ENCODE assay signal across 10 cellular contexts in the genomic region with DNA sequence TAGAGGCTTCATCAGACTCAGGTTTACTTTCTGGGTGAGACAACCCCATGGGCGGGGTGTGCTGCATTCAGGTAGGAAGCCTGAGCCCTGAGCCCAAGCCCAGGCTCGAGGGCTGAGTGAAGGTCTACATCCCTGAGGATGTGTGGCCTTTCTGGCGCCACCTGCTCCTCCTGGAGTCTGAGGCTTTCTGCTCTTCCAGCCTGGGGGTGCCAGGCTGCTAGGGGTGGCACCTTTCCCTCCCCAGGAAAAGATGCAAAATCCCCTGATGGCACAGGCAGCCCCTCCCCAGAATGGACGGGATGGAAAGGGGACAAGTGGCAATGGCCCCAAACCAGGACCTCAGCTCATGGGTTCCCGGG. TPM values are rescaled to one million over a fixed set of nuclear protein-coding genes. Genes with fewer than 3 reads are reported as not detected.
A peak's percentile ranks its signal among the peaks of the same experiment; 100 is the strongest.
DNase-seq lines count a peak whose midpoint lies in the region; ATAC-seq and TF ChIP-seq lines count a peak whose summit lies in the region.
"Had no signal": no experiment of that assay in that cellular context is flagged by ENCODE, and none has a peak within 500 bp of the region (broad histone marks: within the 10 kb centered on the region; RNA-seq: fewer than 3 reads in every experiment).

No MANE protein-coding gene starts in this region.

- H3K27ac ChIP-seq in SK-N-SH (ENCODE audit: low read depth in 2 of 2, low read length in 1 of 2) (no peak overlapping the region), iPS-20b (ENCODE audit: low read length) (no peak overlapping the region), stomach smooth muscle (ENCODE audit: low read length) (no peak overlapping the region)
- H3K27ac ChIP-seq: pancreas had no signal

- H3K4me3 Mint-ChIP-seq in activated naive CD4-positive, alpha-beta T cell treated with anti-CD3 and anti-CD28 coated beads, Interleukin-2, amount 10 ng/mL, durations not matched to agents 7 days and 5 days = no peak overlapping the region
- H3K4me3 Mint-ChIP-seq in activated naive CD4-positive, alpha-beta T cell treated with anti-CD3 and anti-CD28 coated beads for 36 hours = no peak overlapping the region

- H3F3A ChIP-seq in SK-N-SH (replicated peaks; ENCODE audit: insufficient read depth) = no peaks in the 10 kb centered on the region

- H3K27me3 ChIP-seq in SK-N-SH (ENCODE audit: insufficient read depth) (no peaks in the 10 kb centered on the region; the same call in 1 of the 2 replicates), iPS-20b (ENCODE audit: insufficient read depth, low read length) (peaks cover 3% of the 10 kb centered on the region; the same call in 1 of the 2 replicates), stomach smooth muscle (ENCODE audit: control insufficient read depth in 1 of 2, insufficient read depth in 2 of 2, low read length in 2 of 2) (peaks cover 0 to 4% of the 10 kb centered on the region in 2 donors)
- H3K27me3 ChIP-seq: pancreas had no signal

- CTCF ChIA-PET in activated naive CD4-positive, alpha-beta T cell treated with anti-CD3 and anti-CD28 coated beads, Interleukin-2, amount 10 ng/mL, durations not matched to agents 7 days and 5 days (lab: Charles Lee) = interaction anchor here (0.5 to 3.1 kb wide), 34 partner anchors 9 to 406 kb away, joined by 3 to 24 read pairs (median 5); a partner anchor contains a TSS
- CTCF ChIA-PET in SK-N-SH (lab: Yijun Ruan, JAX) = interaction anchor here (0.6 to 3.5 kb wide), 60 partner anchors 9 to 425 kb away, joined by 3 to 50 read pairs (median 5); a partner anchor contains a TSS
- CTCF ChIA-PET in activated naive CD4-positive, alpha-beta T cell treated with anti-CD3 and anti-CD28 coated beads for 36 hours (lab: Charles Lee) = interaction anchor here (0.6 to 2.6 kb wide), 33 partner anchors 9 to 413 kb away, joined by 3 to 14 read pairs (median 4); a partner anchor contains a TSS

- no peaks in the 10 kb centered on the region for H3K9me3 Mint-ChIP-seq in activated naive CD4-positive, alpha-beta T cell treated with anti-CD3 and anti-CD28 coated beads, Interleukin-2, amount 50 U/mL, for 72 hours
- H3K9me3 Mint-ChIP-seq in activated naive CD4-positive, alpha-beta T cell treated with anti-CD3 and anti-CD28 coated beads, Interleukin-2, amount 10 ng/mL, durations not matched to agents 7 days and 5 days = peaks cover 3% of the 10 kb centered on the region
- H3K9me3 Mint-ChIP-seq in activated naive CD4-positive, alpha-beta T cell treated with anti-CD3 and anti-CD28 coated beads for 36 hours = no peaks in the 10 kb centered on the region

- no peak for TF ChIP-seq CTCF in SK-N-SH (IDR thresholded peaks at IDR 0.05)

- intact Hi-C loops in activated naive CD4-positive, alpha-beta T cell treated with anti-CD3 and anti-CD28 coated beads for 36 hours (cut with micrococcal nuclease) = no loop called here

- H3K27ac Mint-ChIP-seq in activated naive CD4-positive, alpha-beta T cell treated with anti-CD3 and anti-CD28 coated beads, Interleukin-2, amount 50 U/mL, for 72 hours = peak overlapping the region; percentile 38 to 77
- no peak overlapping the region for H3K27ac Mint-ChIP-seq in activated naive CD4-positive, alpha-beta T cell treated with anti-CD3 and anti-CD28 coated beads, Interleukin-2, amount 10 ng/mL, durations not matched to agents 7 days and 5 days
- no peak overlapping the region for H3K27ac Mint-ChIP-seq in activated naive CD4-positive, alpha-beta T cell treated with anti-CD3 and anti-CD28 coated beads for 36 hours

- H3K36me3 ChIP-seq in SK-N-SH (replicated peaks in 1 of 2; ENCODE audit: control insufficient read depth in 1 of 2, insufficient read depth in 2 of 2, low read length in 1 of 2) = no peaks in the 10 kb centered on the region
- no peaks in the 10 kb centered on the region for H3K36me3 ChIP-seq in iPS-20b (ENCODE audit: insufficient read depth, low read depth, low read length)
- H3K36me3 ChIP-seq in stomach smooth muscle (ENCODE audit: control insufficient read depth in 2 of 2, insufficient read depth in 2 of 2, low read length in 2 of 2) = no peaks in the 10 kb centered on the region
- H3K36me3 ChIP-seq: pancreas had no signal

- H3K9me3 ChIP-seq in SK-N-SH = no peaks in the 10 kb centered on the region
- no peaks in the 10 kb centered on the region for H3K9me3 ChIP-seq in iPS-20b (ENCODE audit: insufficient read depth, low read depth, low read length)
- H3K9me3 ChIP-seq in stomach smooth muscle (ENCODE audit: control insufficient read depth in 2 of 2, low read length in 2 of 2) = no peaks in the 10 kb centered on the region
- H3K9me3 ChIP-seq: pancreas had no signal

- peaks cover 14% of the 10 kb centered on the region for H3K4me1 Mint-ChIP-seq in activated naive CD4-positive, alpha-beta T cell treated with anti-CD3 and anti-CD28 coated beads, Interleukin-2, amount 10 ng/mL, durations not matched to agents 7 days and 5 days
- peaks cover 7% of the 10 kb centered on the region for H3K4me1 Mint-ChIP-seq in activated naive CD4-positive, alpha-beta T cell treated with anti-CD3 and anti-CD28 coated beads for 36 hours (ENCODE audit: low read depth)

- H3K9ac ChIP-seq in SK-N-SH = no peak overlapping the region
- H3K9ac ChIP-seq in iPS-20b (ENCODE audit: low read depth, low read length) = peak overlapping the region; percentile 70; the same call in 1 of the 2 replicates
- H3K9ac ChIP-seq in stomach smooth muscle (ENCODE audit: low read length in 2 of 2) = peak overlapping the region in 1 of 2 donors; percentile 68

- H3K4me2 ChIP-seq in SK-N-SH = peak overlapping the region; percentile 87; the same call in 1 of the 2 replicates

- H3K36me3 Mint-ChIP-seq in activated naive CD4-positive, alpha-beta T cell treated with anti-CD3 and anti-CD28 coated beads, Interleukin-2, amount 50 U/mL, for 72 hours = no peaks in the 10 kb centered on the region
- no peaks in the 10 kb centered on the region for H3K36me3 Mint-ChIP-seq in activated naive CD4-positive, alpha-beta T cell treated with anti-CD3 and anti-CD28 coated beads, Interleukin-2, amount 10 ng/mL, durations not matched to agents 7 days and 5 days
- H3K36me3 Mint-ChIP-seq in activated naive CD4-positive, alpha-beta T cell treated with anti-CD3 and anti-CD28 coated beads for 36 hours (ENCODE audit: low read depth) = no peaks in the 10 kb centered on the region

- peak overlapping the region; percentile 40 to 67; a peak in 2 of 4 replicates for H3K4me3 ChIP-seq in SK-N-SH (ENCODE audit: low read depth in 2 of 2, low read length in 1 of 2)
- H3K4me3 ChIP-seq in iPS-20b (ENCODE audit: low read length) = peak overlapping the region; percentile 59; the same call in 1 of the 2 replicates
- H3K4me3 ChIP-seq in stomach smooth muscle (ENCODE audit: low read length in 2 of 2) = peak overlapping the region; percentile 64 to 69

- peaks cover 0 to 5% of the 10 kb centered on the region in 2 experiments; a peak in 1 of 4 replicates for H3K4me1 ChIP-seq in SK-N-SH (ENCODE audit: control insufficient read depth in 1 of 2, insufficient read depth in 2 of 2, low read depth in 1 of 2, low read length in 1 of 2)
- H3K4me1 ChIP-seq in iPS-20b (ENCODE audit: insufficient read depth, low read length) = no peaks in the 10 kb centered on the region
- H3K4me1 ChIP-seq in stomach smooth muscle (ENCODE audit: control insufficient read depth, insufficient read depth, low read length) = peaks cover 8% of the 10 kb centered on the region
- H3K4me1 ChIP-seq: pancreas had no signal

- H3K79me2 ChIP-seq in SK-N-SH (ENCODE audit: insufficient read depth) = no peaks in the 10 kb centered on the region

- POLR2A ChIA-PET in SK-N-SH (lab: Yijun Ruan, JAX) = no interaction called here

- no peak for TF ChIP-seq EP300 in SK-N-SH (IDR thresholded peaks at IDR 0.05; ENCODE audit: borderline replicate concordance in 1 of 2, low read depth in 1 of 2, low read length in 1 of 2)

- H3K27me3 Mint-ChIP-seq in activated naive CD4-positive, alpha-beta T cell treated with anti-CD3 and anti-CD28 coated beads, Interleukin-2, amount 10 ng/mL, durations not matched to agents 7 days and 5 days = peaks cover 24% of the 10 kb centered on the region
- no peaks in the 10 kb centered on the region for H3K27me3 Mint-ChIP-seq in activated naive CD4-positive, alpha-beta T cell treated with anti-CD3 and anti-CD28 coated beads for 36 hours (ENCODE audit: low read depth)

- H2AFZ ChIP-seq in SK-N-SH (ENCODE audit: low read depth) = peak overlapping the region; percentile 96; the same call in 1 of the 2 replicates

- no peak for DNase-seq in activated naive CD4-positive, alpha-beta T cell treated with anti-CD3 and anti-CD28 coated beads, Interleukin-2, amount 50 U/mL, for 72 hours (ENCODE audit: low spot score in 2 of 2)
- DNase-seq in activated naive CD4-positive, alpha-beta T cell treated with anti-CD3 and anti-CD28 coated beads, Interleukin-2, amount 10 ng/mL, durations not matched to agents 7 days and 5 days = no peak
- DNase-seq in SK-N-SH (no peak), A172 (ENCODE audit: low spot score) (no peak), NCI-H1092 (lab: John Stamatoyannopoulos, UW) (no peak)
- DNase-seq in activated naive CD4-positive, alpha-beta T cell treated with anti-CD3 and anti-CD28 coated beads for 36 hours = no peak
- DNase-seq: NCI-H1436 treated with DMSO at 0.1 percent for 48 hours had no signal

- 46% methylated on average over 3 of the region's 5 CpGs for WGBS in SK-N-SH (ENCODE audit: low lambda C conversion rate)

- ATAC-seq in activated naive CD4-positive, alpha-beta T cell treated with anti-CD3 and anti-CD28 coated beads, Interleukin-2, amount 50 U/mL, for 72 hours = no peak

- no peaks in the 10 kb centered on the region for H3K9me2 ChIP-seq in SK-N-SH

- TF ChIP-seq RAD21 in SK-N-SH (IDR thresholded peaks at IDR 0.05; ENCODE audit: low read length) = no peak

- H4K20me1 ChIP-seq in SK-N-SH (ENCODE audit: insufficient read depth) = no peaks in the 10 kb centered on the region

TF ChIP-seq in SK-N-SH, 30 proteins besides CTCF, POLR2A, EP300 and RAD21 (continues in another document):
- TF ChIP-seq, protein P1, sequence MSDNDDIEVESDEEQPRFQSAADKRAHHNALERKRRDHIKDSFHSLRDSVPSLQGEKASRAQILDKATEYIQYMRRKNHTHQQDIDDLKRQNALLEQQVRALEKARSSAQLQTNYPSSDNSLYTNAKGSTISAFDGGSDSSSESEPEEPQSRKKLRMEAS (IDR thresholded peaks at IDR 0.05; ENCODE audit: low read depth) = no peak

RNA-seq across cellular contexts. Expression of a gene that starts 44.4 kb away (rescaled TPM):
- 100 to 1,000 TPM; 138 to 160 TPM for total RNA-seq in activated naive CD4-positive, alpha-beta T cell treated with anti-CD3 and anti-CD28 coated beads, Interleukin-2, amount 50 U/mL, for 72 hours
- polyA plus RNA-seq in SK-N-SH (2012; rRNA removed) = 18.5 and 26.3 TPM in 2 replicates
- 17.5 and 22.0 TPM in 2 replicates for polyA plus RNA-seq in SK-N-SH (2012; cell fraction: cytosol; rRNA removed)
- 84.2 and 122 TPM in 2 replicates for polyA plus RNA-seq in SK-N-SH (2012; cell fraction: nucleus; rRNA removed)
- total RNA-seq in A172 (2014; rRNA removed; shearing (Covaris generic)) = 26.2 and 49.1 TPM in 2 replicates
- 100 to 1,000 TPM; 157 to 171 TPM for total RNA-seq in activated naive CD4-positive, alpha-beta T cell treated with anti-CD3 and anti-CD28 coated beads for 36 hours

RNA-seq across cellular contexts. Expression of a gene that starts 60.0 kb away (rescaled TPM):
- under 1 TPM; 0.14 to 0.37 TPM for total RNA-seq in activated naive CD4-positive, alpha-beta T cell treated with anti-CD3 and anti-CD28 coated beads, Interleukin-2, amount 50 U/mL, for 72 hours
- 8.6 and 8.8 TPM in 2 replicates for polyA plus RNA-seq in SK-N-SH (2012; rRNA removed)
- 4.0 and 6.4 TPM in 2 replicates for polyA plus RNA-seq in SK-N-SH (2012; cell fraction: cytosol; rRNA removed)
- 8.9 and 10.5 TPM in 2 replicates for polyA plus RNA-seq in SK-N-SH (2012; cell fraction: nucleus; rRNA removed)
- total RNA-seq in A172 (2014; rRNA removed; shearing (Covaris generic)) = 0.14 and 1.0 TPM in 2 replicates
- under 1 TPM; 0.25 to 0.26 TPM for total RNA-seq in activated naive CD4-positive, alpha-beta T cell treated with anti-CD3 and anti-CD28 coated beads for 36 hours

Comparison
In these comparisons a context has a peak if more than half of its experiments do, and no peak if none do; other contexts are left out.
1. H3K27ac Mint-ChIP-seq: peak in activated naive CD4-positive, alpha-beta T cell treated with anti-CD3 and anti-CD28 coated beads, Interleukin-2, amount 50 U/mL, for 72 hours (2 of 2); none in activated naive CD4-positive, alpha-beta T cell treated with anti-CD3 and anti-CD28 coated beads, Interleukin-2, amount 10 ng/mL, durations not matched to agents 7 days and 5 days (single experiment) and activated naive CD4-positive, alpha-beta T cell treated with anti-CD3 and anti-CD28 coated beads for 36 hours (single experiment).
2. Peak in every context shown above with its lines, with median percentiles within 50 percentile points of each other: H3K4me3 ChIP-seq.